Comparison of ENCODE assay signal across 21 cellular contexts in genomic region chr19:32866564-32867265, GRCh38. TPM values are rescaled to one million over a fixed set of nuclear protein-coding genes. Genes with fewer than 3 reads are reported as not detected.
"Had no signal": no experiment of that assay in that cellular context is flagged by ENCODE, and none has a peak within 500 bp of the region (broad histone marks: within the 10 kb centered on the region; RNA-seq: fewer than 3 reads in every experiment).

No MANE protein-coding gene starts in this region.

- H3K9me3 Mint-ChIP-seq: activated B cell treated with CpG ODN at 0.5 μM for 24 hours; activated CD4-positive, alpha-beta T cell treated with anti-CD3 and anti-CD28 coated beads, Interleukin-2, amount 10 ng/mL, durations not matched to agents 24 days and 14 days; activated T-helper 17 cell treated with anti-CD3 and anti-CD28 coated beads, Interleukin-2, amount 50 U/mL, for 72 hours; effector memory CD8-positive, alpha-beta T cell; natural killer cell; stimulated activated naive CD8-positive, alpha-beta T cell treated with anti-CD3 and anti-CD28 coated beads, Interleukin-15, amount 100 ng/mL, for 72 hours had no signal

- H3K27me3 Mint-ChIP-seq: activated B cell treated with CpG ODN at 0.5 μM for 24 hours; activated CD4-positive, alpha-beta T cell treated with anti-CD3 and anti-CD28 coated beads, Interleukin-2, amount 10 ng/mL, durations not matched to agents 24 days and 14 days; activated T-helper 17 cell treated with anti-CD3 and anti-CD28 coated beads, Interleukin-2, amount 50 U/mL, for 72 hours; stimulated activated naive CD8-positive, alpha-beta T cell treated with anti-CD3 and anti-CD28 coated beads, Interleukin-15, amount 100 ng/mL, for 72 hours; T-helper 17 cell had no signal

- H3K4me2 ChIP-seq: hepatocyte had no signal

- H3K27ac Mint-ChIP-seq: activated B cell treated with CpG ODN at 0.5 μM for 24 hours; activated CD4-positive, alpha-beta T cell treated with anti-CD3 and anti-CD28 coated beads, Interleukin-2, amount 10 ng/mL, durations not matched to agents 24 days and 14 days; activated T-helper 17 cell treated with anti-CD3 and anti-CD28 coated beads, Interleukin-2, amount 50 U/mL, for 72 hours; effector memory CD8-positive, alpha-beta T cell; natural killer cell; T-helper 17 cell had no signal

- H3K36me3 Mint-ChIP-seq: natural killer cell had no signal

- H3K4me1 ChIP-seq: adrenal gland, psoas muscle, sigmoid colon, testis had no signal

- H3K27me3 ChIP-seq: adrenal gland, hepatocyte, sigmoid colon, testis had no signal

- H3K4me1 Mint-ChIP-seq: activated B cell treated with CpG ODN at 0.5 μM for 24 hours; activated CD4-positive, alpha-beta T cell treated with anti-CD3 and anti-CD28 coated beads, Interleukin-2, amount 10 ng/mL, durations not matched to agents 24 days and 14 days; activated T-helper 17 cell treated with anti-CD3 and anti-CD28 coated beads, Interleukin-2, amount 50 U/mL, for 72 hours; natural killer cell; stimulated activated naive CD8-positive, alpha-beta T cell treated with anti-CD3 and anti-CD28 coated beads, Interleukin-15, amount 100 ng/mL, for 72 hours; T-helper 17 cell had no signal

- H2AFZ ChIP-seq: hepatocyte had no signal

- DNase-seq: activated B cell treated with CpG ODN at 0.5 μM for 24 hours; activated CD4-positive, alpha-beta T cell treated with anti-CD3 and anti-CD28 coated beads, Interleukin-2, amount 10 ng/mL, durations not matched to agents 24 days and 14 days; activated naive CD4-positive, alpha-beta T cell treated with anti-CD3 and anti-CD28 coated beads, Interleukin-2, amount 50 U/mL, for 16 hours; activated T-cell treated with anti-CD3 and anti-CD28 coated beads for 4 hours; adrenal gland; caudate nucleus; cortex of kidney; effector memory CD8-positive, alpha-beta T cell; natural killer cell; occipital lobe; sigmoid colon; stimulated activated CD4-positive, alpha-beta T cell treated with anti-CD3 and anti-CD28 coated beads, Interleukin-4, amount 100 ng/mL, for 1 hour; stimulated activated CD8-positive, alpha-beta memory T cell treated with anti-CD3 and anti-CD28 coated beads, Interleukin-4, amount 100 ng/mL, for 48 hours; stimulated activated naive CD8-positive, alpha-beta T cell treated with anti-CD3 and anti-CD28 coated beads, Interleukin-15, amount 100 ng/mL, for 72 hours; T-helper 17 cell; testis had no signal

- H3K9me3 ChIP-seq: adrenal gland, psoas muscle, sigmoid colon, testis had no signal

- H3K4me3 ChIP-seq: adrenal gland, hepatocyte, psoas muscle, sigmoid colon, testis had no signal

- H3K4me3 Mint-ChIP-seq: activated B cell treated with CpG ODN at 0.5 μM for 24 hours; activated CD4-positive, alpha-beta T cell treated with anti-CD3 and anti-CD28 coated beads, Interleukin-2, amount 10 ng/mL, durations not matched to agents 24 days and 14 days; activated T-helper 17 cell treated with anti-CD3 and anti-CD28 coated beads, Interleukin-2, amount 50 U/mL, for 72 hours; effector memory CD8-positive, alpha-beta T cell; natural killer cell; stimulated activated naive CD8-positive, alpha-beta T cell treated with anti-CD3 and anti-CD28 coated beads, Interleukin-15, amount 100 ng/mL, for 72 hours; T-helper 17 cell had no signal

- H3K79me2 ChIP-seq: hepatocyte had no signal

- H3K36me3 ChIP-seq: adrenal gland, sigmoid colon had no signal

- H3K27ac ChIP-seq: adrenal gland, hepatocyte, psoas muscle, sigmoid colon, testis had no signal

RNA-seq across cellular contexts. Expression of gene SLC7A9, which starts 2.9 kb away (rescaled TPM):
- total RNA-seq: activated CD4-positive, alpha-beta T cell treated with anti-CD3 and anti-CD28 coated beads, Interleukin-2, amount 10 ng/mL, durations not matched to agents 24 days and 14 days; epithelial cell of proximal tubule; kidney epithelial cell had no signal
